In genomic region chr6:33061987-33062386, GRCh38 we compare ENCODE assay signal across 11 cellular contexts.
DNase-seq lines count a peak whose midpoint lies in the region; ATAC-seq and TF ChIP-seq lines count a peak whose summit lies in the region.
"Had no signal": no experiment of that assay in that cellular context is flagged by ENCODE, and none has a peak within 500 bp of the region (broad histone marks: within the 10 kb centered on the region; RNA-seq: fewer than 3 reads in every experiment).

No MANE protein-coding gene starts in this region.

- DNase-seq in GM10266 (ENCODE audit: extremely low spot score) (peak; percentile 39), RPMI8226 (peak; percentile 73), iris pigment epithelial cell (ENCODE audit: low read depth) (peak; percentile 28), Kasumi-1 (lab: John Stamatoyannopoulos, UW) (no peak)
- no peak for DNase-seq in stimulated activated CD4-positive, alpha-beta T cell treated with anti-CD3 and anti-CD28 coated beads, Interleukin-2, amount 100 ng/mL, for 24 hours
- no peak for DNase-seq in stimulated activated CD8-positive, alpha-beta memory T cell treated with anti-CD3 and anti-CD28 coated beads, Interleukin-4, amount 100 ng/mL, for 48 hours
- DNase-seq: activated naive CD4-positive, alpha-beta T cell treated with anti-CD3 and anti-CD28 coated beads, Interleukin-2, amount 10 ng/mL, durations not matched to agents 7 days and 5 days; NCI-H510A treated with DMSO at 0.1 percent for 48 hours; retina had no signal

- TF ChIP-seq CTCF in GM10266 (IDR thresholded peaks at IDR 0.05; ENCODE audit: control insufficient read depth, insufficient read depth, low read depth, missing control alignments): no peak

- ATAC-seq in HG03135 (IDR thresholded peaks at IDR 0.05; ENCODE audit: unreplicated experiment): peak; percentile 87
- ATAC-seq in HG03342 (IDR thresholded peaks at IDR 0.05; ENCODE audit: unreplicated experiment): no peak

Comparison
In these comparisons a context has a peak if more than half of its experiments do, and no peak if none do; other contexts are left out.
1. DNase-seq: peak in GM10266 (single experiment), RPMI8226 (single experiment) and iris pigment epithelial cell (single experiment); none in Kasumi-1 (0 of 2), stimulated activated CD4-positive, alpha-beta T cell treated with anti-CD3 and anti-CD28 coated beads, Interleukin-2, amount 100 ng/mL, for 24 hours (0 of 2) and stimulated activated CD8-positive, alpha-beta memory T cell treated with anti-CD3 and anti-CD28 coated beads, Interleukin-4, amount 100 ng/mL, for 48 hours (single experiment).